ENCODE assay signal across 1 cellular context in genomic region chr17:79814624-79814965, GRCh38.
TF ChIP-seq lines count a peak whose summit lies in the region.

No MANE protein-coding gene starts in this region.

TF ChIP-seq in GM12878, 131 proteins besides CTCF, POLR2A, EP300 and RAD21:
- TF ChIP-seq POU2F2 (IDR thresholded peaks at IDR 0.05; ENCODE audit: borderline replicate concordance, low read depth, low read length) = no peak
- TF ChIP-seq SUZ12 (IDR thresholded peaks at IDR 0.05; ENCODE audit: unreplicated experiment) = peak; percentile 54
